Comparison of ENCODE assay signal across 10 cellular contexts in the genomic region with DNA sequence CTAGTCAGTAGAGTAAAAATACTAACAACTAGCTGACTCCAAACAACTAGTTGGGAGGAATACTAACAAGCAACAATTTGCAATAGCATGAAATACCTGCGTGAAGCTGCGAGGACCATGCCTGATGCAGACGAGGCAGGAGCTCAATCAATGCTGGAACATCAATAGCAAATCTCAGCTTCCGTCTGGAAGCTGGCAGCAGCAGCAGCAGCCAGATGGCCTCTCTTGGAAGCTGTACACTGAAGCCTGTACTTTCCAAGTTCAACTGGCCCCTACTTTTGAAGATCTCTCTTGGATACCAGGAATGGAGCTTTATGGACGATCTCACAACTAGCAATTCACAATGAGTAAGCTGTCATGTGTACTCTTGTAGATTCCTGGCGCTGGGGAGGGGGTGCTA. TPM values are rescaled to one million over a fixed set of nuclear protein-coding genes. Genes with fewer than 3 reads are reported as not detected.
A peak's percentile ranks its signal among the peaks of the same experiment; 100 is the strongest.
DNase-seq lines count a peak whose midpoint lies in the region; ATAC-seq and TF ChIP-seq lines count a peak whose summit lies in the region.
"Had no signal": no experiment of that assay in that cellular context is flagged by ENCODE, and none has a peak within 500 bp of the region (broad histone marks: within the 10 kb centered on the region; RNA-seq: fewer than 3 reads in every experiment).

No MANE protein-coding gene starts in this region.

- H3K4me1 Mint-ChIP-seq in chondrocyte (ENCODE audit: low read depth) (peaks cover 64% of the 10 kb centered on the region), mesothelial cell of epicardium (peaks cover 14% of the 10 kb centered on the region)

- H3K9me3 Mint-ChIP-seq in chondrocyte (ENCODE audit: low read depth) = no peaks in the 10 kb centered on the region
- H3K9me3 Mint-ChIP-seq in mesothelial cell of epicardium = no peaks in the 10 kb centered on the region

- H3K4me3 Mint-ChIP-seq in chondrocyte (ENCODE audit: unreplicated experiment) (no peak overlapping the region), mesothelial cell of epicardium (no peak overlapping the region)

- peaks cover 0 to 19% (median 13%) of the 10 kb centered on the region in 11 experiments; a peak in 17 of 22 replicates for H3K9me3 ChIP-seq in BLaER1 treated with 17β-estradiol and CSF1 and Interleukin-3, amounts not matched to agents 10 nM and 100 nM (replicated peaks in 1 of 11)

- H3K27me3 ChIP-seq in BLaER1 treated with 17β-estradiol and CSF1 and Interleukin-3, amounts not matched to agents 10 nM and 100 nM = no peaks in the 10 kb centered on the region

- H3K36me3 Mint-ChIP-seq in chondrocyte (ENCODE audit: low read depth) (no peaks in the 10 kb centered on the region), mesothelial cell of epicardium (no peaks in the 10 kb centered on the region)

- no peaks in the 10 kb centered on the region for H3K27me3 Mint-ChIP-seq in chondrocyte (ENCODE audit: low read depth)
- no peaks in the 10 kb centered on the region for H3K27me3 Mint-ChIP-seq in mesothelial cell of epicardium (ENCODE audit: low read depth)

- no peaks in the 10 kb centered on the region for H4K20me1 ChIP-seq in BLaER1 treated with 17β-estradiol and CSF1 and Interleukin-3, amounts not matched to agents 10 nM and 100 nM

- peak overlapping the region; percentile 76 for H3K27ac Mint-ChIP-seq in chondrocyte (ENCODE audit: unreplicated experiment)
- H3K27ac Mint-ChIP-seq in mesothelial cell of epicardium = peak overlapping the region; percentile 23

- TF ChIP-seq CTCF in chondrocyte (IDR thresholded peaks at IDR 0.05) (no peak), mesothelial cell of epicardium (IDR thresholded peaks at IDR 0.05; ENCODE audit: unreplicated experiment) (no peak)

- H3K9ac ChIP-seq in BLaER1 treated with 17β-estradiol and CSF1 and Interleukin-3, amounts not matched to agents 10 nM and 100 nM = no peak overlapping the region

- H3K4me2 ChIP-seq in BLaER1 treated with 17β-estradiol and CSF1 and Interleukin-3, amounts not matched to agents 10 nM and 100 nM = peak overlapping the region; percentile 30 to 66 (median 49); a peak in 21 of 22 replicates

- H3K27ac ChIP-seq in BLaER1 treated with 17β-estradiol and CSF1 and Interleukin-3, amounts not matched to agents 10 nM and 100 nM = peak overlapping the region in 4 of 11 experiments; percentile 3 to 53 (median 17); a peak in 5 of 22 replicates

- DNase-seq in NCI-H1694 (lab: John Stamatoyannopoulos, UW) (peak; percentile 26), chondrocyte (ENCODE audit: low spot score) (no peak), mesothelial cell of epicardium (ENCODE audit: low spot score in 2 of 2, unreplicated experiment in 2 of 2) (no peak), NK-92 (lab: John Stamatoyannopoulos, UW; ENCODE audit: unreplicated experiment) (no peak), mesenteric fat pad (ENCODE audit: low spot score) (no peak)
- DNase-seq: Calu3, NCI-H510A had no signal

- H3K4me3 ChIP-seq in BLaER1 treated with 17β-estradiol and CSF1 and Interleukin-3, amounts not matched to agents 10 nM and 100 nM = no peak overlapping the region

- peaks cover 37 to 63% (median 44%) of the 10 kb centered on the region in 10 experiments for H3K4me1 ChIP-seq in BLaER1 treated with 17β-estradiol and CSF1 and Interleukin-3, amounts not matched to agents 10 nM and 100 nM

- no peaks in the 10 kb centered on the region for H3K36me3 ChIP-seq in BLaER1 treated with 17β-estradiol and CSF1 and Interleukin-3, amounts not matched to agents 10 nM and 100 nM

- no peak for ATAC-seq in HG03025 (IDR thresholded peaks at IDR 0.05; ENCODE audit: low FRiP score, unreplicated experiment)
- ATAC-seq in HG02981 (IDR thresholded peaks at IDR 0.05; ENCODE audit: unreplicated experiment) = no peak

RNA-seq across cellular contexts. Expression of a gene that starts 47.9 kb away (rescaled TPM):
- total RNA-seq in chondrocyte (1,967 to 2,361 TPM (median 2,311 TPM) in 3 replicates), mesothelial cell of epicardium (332 to 367 TPM (median 337 TPM) in 3 replicates), mesenteric fat pad (4,139 TPM)
